Comparison of ENCODE assay signal across 19 cellular contexts in the genomic region with DNA sequence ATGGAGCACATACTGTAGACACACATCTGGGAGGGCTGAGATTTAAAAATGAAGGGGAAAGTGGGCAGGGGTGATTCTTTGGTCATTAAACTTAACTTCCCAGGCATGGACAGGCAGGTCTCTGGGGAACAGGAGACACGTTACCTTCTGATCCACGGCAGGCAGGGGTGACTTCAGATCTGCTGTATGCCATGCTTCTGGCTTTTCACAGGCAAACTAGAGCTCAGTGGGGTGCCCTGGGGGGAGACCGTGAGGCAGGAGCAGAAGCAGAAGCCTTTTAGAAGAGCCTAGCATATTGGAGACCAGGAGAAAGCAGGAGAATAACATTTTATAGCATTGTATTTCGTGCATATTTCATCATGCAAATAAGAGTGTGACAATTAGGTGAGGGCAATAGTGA.
A peak's percentile ranks its signal among the peaks of the same experiment; 100 is the strongest.
DNase-seq lines count a peak whose midpoint lies in the region; ATAC-seq and TF ChIP-seq lines count a peak whose summit lies in the region.
"Had no signal": no experiment of that assay in that cellular context is flagged by ENCODE, and none has a peak within 500 bp of the region (broad histone marks: within the 10 kb centered on the region; RNA-seq: fewer than 3 reads in every experiment).

No MANE protein-coding gene starts in this region.

- no peak overlapping the region for H2BK5ac ChIP-seq in neuronal stem cell (ENCODE audit: low read length)

- H3K27ac ChIP-seq in Karpas-422 (ENCODE audit: low read length) (no peak overlapping the region), esophagus muscularis mucosa (replicated peaks in 1 of 4) (no peak overlapping the region), neuronal stem cell (replicated peaks; ENCODE audit: low read length) (no peak overlapping the region)
- H3K27ac ChIP-seq: brain microvascular endothelial cell, testis had no signal

- no peaks in the 10 kb centered on the region for H3K79me1 ChIP-seq in neuronal stem cell (ENCODE audit: low read depth, low read length)

- no peak for DNase-seq in Karpas-422
- DNase-seq in SW480 (ENCODE audit: low spot score): peak; percentile 5
- DNase-seq in esophagus muscularis mucosa (ENCODE audit: extremely low spot score): peak; percentile 82
- DNase-seq in neuronal stem cell (ENCODE audit: low spot score): no peak
- no peak for DNase-seq in NCI-H526 (lab: John Stamatoyannopoulos, UW)
- DNase-seq: activated CD4-positive, alpha-beta T cell treated with anti-CD3 and anti-CD28 coated beads for 4 hours; brain microvascular endothelial cell; cortex of kidney; HFFc6; Kasumi-1; left colon; naive thymus-derived CD4-positive, alpha-beta T cell; NCI-H2029 treated with DMSO at 0.1 percent for 48 hours; NCI-H446; T-helper 1 cell; testis had no signal

- H3K79me2 ChIP-seq in Karpas-422 (ENCODE audit: low read length): no peaks in the 10 kb centered on the region

- no peak overlapping the region for H2BK15ac ChIP-seq in neuronal stem cell (ENCODE audit: low read length)

- 74% methylated on average over 4 of the region's 4 CpGs for WGBS in esophagus muscularis mucosa
- WGBS in neuronal stem cell (ENCODE audit: extremely low coverage in 2 of 2, insufficient read length in 2 of 2, insufficient replicate concordance in 1 of 2), 2 donors: no CpG with 5 or more reads among the region's 4 CpGs

- H3K4ac ChIP-seq in neuronal stem cell (ENCODE audit: low read length): no peak overlapping the region

- H3K14ac ChIP-seq in neuronal stem cell (ENCODE audit: low read length): no peak overlapping the region

- H2AFZ ChIP-seq in Karpas-422 (ENCODE audit: low read length): peak overlapping the region; percentile 60; the same call in 1 of the 2 replicates
- peak overlapping the region; percentile 49 for H2AFZ ChIP-seq in neuronal stem cell (ENCODE audit: low read length)

- TF ChIP-seq EP300 in esophagus muscularis mucosa (IDR thresholded peaks at IDR 0.05): no peak

- H3K18ac ChIP-seq in neuronal stem cell (ENCODE audit: low read length): no peak overlapping the region

- peaks cover 5% of the 10 kb centered on the region; the same call in 1 of the 2 replicates for H3K4me1 ChIP-seq in Karpas-422 (ENCODE audit: low read length)
- H3K4me1 ChIP-seq in esophagus muscularis mucosa: peaks cover 0 to 5% (median 2%) of the 10 kb centered on the region in 4 donors
- peaks cover 3 to 9% of the 10 kb centered on the region in 2 donors for H3K4me1 ChIP-seq in neuronal stem cell (ENCODE audit: control insufficient read depth in 2 of 2, insufficient read depth in 1 of 2, low read depth in 1 of 2, low read length in 2 of 2)

- no peak overlapping the region for H2BK120ac ChIP-seq in neuronal stem cell (ENCODE audit: low read depth, low read length)

- H4K91ac ChIP-seq in neuronal stem cell (ENCODE audit: low read depth, low read length, poor library complexity): no peak overlapping the region

- no peak overlapping the region for H2AK5ac ChIP-seq in neuronal stem cell (ENCODE audit: low read depth, low read length)

- no peaks in the 10 kb centered on the region for H3K36me3 ChIP-seq in Karpas-422 (ENCODE audit: insufficient read depth, low read length)
- no peaks in the 10 kb centered on the region for H3K36me3 ChIP-seq in esophagus muscularis mucosa
- no peaks in the 10 kb centered on the region for H3K36me3 ChIP-seq in neuronal stem cell (replicated peaks in 1 of 2; ENCODE audit: control insufficient read depth in 2 of 2, insufficient read depth in 2 of 2, low read length in 2 of 2)
- H3K36me3 ChIP-seq: brain microvascular endothelial cell had no signal

- intact Hi-C loops in esophagus muscularis mucosa (cut with DNase I): no loop called here

- H3K9me2 ChIP-seq in Karpas-422 (replicated peaks; ENCODE audit: insufficient read depth, low read length): no peaks in the 10 kb centered on the region

- H4K20me1 ChIP-seq in Karpas-422 (ENCODE audit: insufficient read depth, low read depth, low read length): no peaks in the 10 kb centered on the region

- H4K8ac ChIP-seq in neuronal stem cell (ENCODE audit: low read depth, low read length): no peak overlapping the region

- H3K9me3 ChIP-seq in Karpas-422 (ENCODE audit: low read length): no peaks in the 10 kb centered on the region
- H3K9me3 ChIP-seq in esophagus muscularis mucosa: no peaks in the 10 kb centered on the region
- H3K9me3 ChIP-seq in neuronal stem cell (replicated peaks in 1 of 2; ENCODE audit: control insufficient read depth in 2 of 2, insufficient read depth in 1 of 2, low read depth in 1 of 2, low read length in 2 of 2): peaks cover 2 to 5% of the 10 kb centered on the region in 2 donors
- H3K9me3 ChIP-seq: testis had no signal

- ATAC-seq in GM19463 (IDR thresholded peaks at IDR 0.05; ENCODE audit: unreplicated experiment) (no peak), GM21619 (IDR thresholded peaks at IDR 0.05; ENCODE audit: unreplicated experiment) (no peak)
- ATAC-seq: left colon; naive thymus-derived CD4-positive, alpha-beta T cell; Panc1 had no signal

- no peak for TF ChIP-seq CTCF in esophagus muscularis mucosa (IDR thresholded peaks at IDR 0.05)

- H2BK12ac ChIP-seq in neuronal stem cell (ENCODE audit: low read length): no peak overlapping the region

- 0 out of 2 replicates have a peak overlapping the region, but pooled peaks have one; percentile 28 for H3K9ac ChIP-seq in Karpas-422 (ENCODE audit: low read length)
- no peak overlapping the region for H3K9ac ChIP-seq in neuronal stem cell (ENCODE audit: low read depth, low read length, poor library complexity)

- TF ChIP-seq POLR2A in esophagus muscularis mucosa (IDR thresholded peaks at IDR 0.05; ENCODE audit: low read depth): no peak

- H3K27me3 ChIP-seq in Karpas-422 (ENCODE audit: low read length) (no peaks in the 10 kb centered on the region), esophagus muscularis mucosa (no peaks in the 10 kb centered on the region), neuronal stem cell (ENCODE audit: control insufficient read depth in 3 of 3, insufficient read depth in 3 of 3, low read depth in 1 of 3, low read length in 3 of 3) (no peaks in the 10 kb centered on the region)
- H3K27me3 ChIP-seq: brain microvascular endothelial cell, testis had no signal

- H3K23ac ChIP-seq in neuronal stem cell (ENCODE audit: low read depth, low read length, poor library complexity): no peak overlapping the region

- peak overlapping the region; percentile 40; the same call in 1 of the 2 replicates for H3K4me3 ChIP-seq in Karpas-422 (ENCODE audit: low read length)
- H3K4me3 ChIP-seq in esophagus muscularis mucosa: no peak overlapping the region
- no peak overlapping the region for H3K4me3 ChIP-seq in neuronal stem cell (ENCODE audit: low read length in 2 of 2)
- H3K4me3 ChIP-seq: testis had no signal

- H3K4me2 ChIP-seq in Karpas-422 (ENCODE audit: low read depth, low read length, poor library complexity, severe bottlenecking): peak overlapping the region; percentile 59
- no peak overlapping the region for H3K4me2 ChIP-seq in neuronal stem cell (ENCODE audit: insufficient read depth, low read length, poor library complexity, severe bottlenecking)

Comparison
In these comparisons a context has a peak if more than half of its experiments do, and no peak if none do; other contexts are left out.
1. DNase-seq: peak in SW480 (single experiment) and esophagus muscularis mucosa (single experiment); none in Karpas-422 (single experiment), neuronal stem cell (single experiment) and NCI-H526 (0 of 2).